ENCODE assay signal across 9 cellular contexts in the genomic region with DNA sequence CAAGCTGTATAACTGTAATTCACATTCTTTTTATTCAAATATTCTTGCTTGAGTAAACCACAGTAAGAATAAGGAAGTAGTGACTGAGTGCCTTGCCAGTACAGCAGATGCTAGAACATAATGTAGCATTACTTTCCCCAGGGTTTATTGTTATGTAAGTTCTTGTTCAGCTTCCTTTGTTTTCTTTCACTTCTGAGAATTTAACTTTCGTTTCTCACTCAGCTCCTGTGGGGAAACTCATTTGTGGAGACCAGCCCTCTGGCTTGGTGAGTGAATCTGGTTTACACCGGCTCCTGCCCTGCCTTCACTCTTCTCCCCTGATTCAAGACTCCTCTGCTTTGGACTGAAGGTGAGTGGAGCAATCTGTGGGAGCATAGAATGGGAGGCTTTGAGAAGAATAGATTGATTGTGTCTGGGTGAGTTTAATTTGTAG. TPM values are rescaled to one million over a fixed set of nuclear protein-coding genes. Genes with fewer than 3 reads are reported as not detected.
DNase-seq lines count a peak whose midpoint lies in the region; ATAC-seq, FAIRE-seq and TF ChIP-seq lines count a peak whose summit lies in the region.
"Had no signal": no experiment of that assay in that cellular context is flagged by ENCODE, and none has a peak within 500 bp of the region (broad histone marks: within the 10 kb centered on the region; RNA-seq: fewer than 3 reads in every experiment).

A gene with protein sequence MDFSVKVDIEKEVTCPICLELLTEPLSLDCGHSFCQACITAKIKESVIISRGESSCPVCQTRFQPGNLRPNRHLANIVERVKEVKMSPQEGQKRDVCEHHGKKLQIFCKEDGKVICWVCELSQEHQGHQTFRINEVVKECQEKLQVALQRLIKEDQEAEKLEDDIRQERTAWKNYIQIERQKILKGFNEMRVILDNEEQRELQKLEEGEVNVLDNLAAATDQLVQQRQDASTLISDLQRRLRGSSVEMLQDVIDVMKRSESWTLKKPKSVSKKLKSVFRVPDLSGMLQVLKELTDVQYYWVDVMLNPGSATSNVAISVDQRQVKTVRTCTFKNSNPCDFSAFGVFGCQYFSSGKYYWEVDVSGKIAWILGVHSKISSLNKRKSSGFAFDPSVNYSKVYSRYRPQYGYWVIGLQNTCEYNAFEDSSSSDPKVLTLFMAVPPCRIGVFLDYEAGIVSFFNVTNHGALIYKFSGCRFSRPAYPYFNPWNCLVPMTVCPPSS (plus strand): TSS at position 240 of the 433 bp plus-strand sequence. CDS start 6,443 bp downstream, outside the sequence.

- no peak for TF ChIP-seq CTCF in liver (IDR thresholded peaks at IDR 0.05; ENCODE audit: low read depth, low read length, missing input control)
- TF ChIP-seq CTCF in HepG2 (CRISPR knock-in tag; IDR thresholded peaks at IDR 0.05), result no peak
- no peak for TF ChIP-seq CTCF in brain (conservative IDR thresholded peaks at IDR 0.05)

- peak within 1 kb of the TSS; percentile 88 for H3K27ac Mint-ChIP-seq in T-helper 1 cell treated with Interleukin-12 subunit alpha and Interleukin-12 subunit beta and Interleukin-4 antibody, amounts not matched to agents 30 μg/mL and 1 μg/mL, for 36 hours
- H3K27ac Mint-ChIP-seq in brain, result peak within 1 kb of the TSS; percentile 81 to 97 (median 95)

- no peak for TF ChIP-seq EP300 in HepG2 (IDR thresholded peaks at IDR 0.05; ENCODE audit: low read depth in 2 of 2, low read length in 2 of 2)
- TF ChIP-seq EP300 in HepG2 (CRISPR knock-in tag; IDR thresholded peaks at IDR 0.05; ENCODE audit: borderline replicate concordance), result no peak

- POLR2A ChIA-PET in HepG2 (lab: Yijun Ruan, JAX), result no interaction called here

- H3K4me1 ChIP-seq in liver (ENCODE audit: control insufficient read depth in 4 of 4, insufficient read depth in 4 of 4, low read length in 3 of 4) (peaks cover 0 to 6% (median 3%) of the 10 kb centered on the region in 4 donors), HepG2 (ENCODE audit: insufficient read depth, low read length) (no peaks in the 10 kb centered on the region), iPS-15b (ENCODE audit: control insufficient read depth, insufficient read depth, low read length) (peaks cover 5% of the 10 kb centered on the region), skeletal muscle tissue (ENCODE audit: control insufficient read depth in 3 of 3, insufficient read depth in 3 of 3, low read length in 3 of 3) (peaks cover 0 to 7% (median 2%) of the 10 kb centered on the region in 3 donors)

- peak within 1 kb of the TSS; percentile 92 for H3K4me3 Mint-ChIP-seq in T-helper 1 cell treated with Interleukin-12 subunit alpha and Interleukin-12 subunit beta and Interleukin-4 antibody, amounts not matched to agents 30 μg/mL and 1 μg/mL, for 36 hours
- H3K4me3 Mint-ChIP-seq in brain, result peak within 1 kb of the TSS; percentile 44 to 90 (median 78)

- peak within 1 kb of the TSS; percentile 30 to 48 for H3K9ac ChIP-seq in liver (ENCODE audit: low read depth in 1 of 2, low read length in 2 of 2)
- no peak within 1 kb of the TSS for H3K9ac ChIP-seq in HepG2 (ENCODE audit: insufficient read depth, low read depth, low read length)
- no peak within 1 kb of the TSS for H3K9ac ChIP-seq in iPS-15b (ENCODE audit: low read depth, low read length)
- peak within 1 kb of the TSS; percentile 52 to 60 (median 52) for H3K9ac ChIP-seq in skeletal muscle tissue (ENCODE audit: low read depth in 1 of 3, low read length in 3 of 3)

- H3K36me3 Mint-ChIP-seq in T-helper 1 cell treated with Interleukin-12 subunit alpha and Interleukin-12 subunit beta and Interleukin-4 antibody, amounts not matched to agents 30 μg/mL and 1 μg/mL, for 36 hours (ENCODE audit: low read depth), result peaks cover 36% of the 10 kb centered on the region
- H3K36me3 Mint-ChIP-seq in brain, result no peaks in the 10 kb centered on the region

- no peaks in the 10 kb centered on the region for H3K27me3 Mint-ChIP-seq in T-helper 1 cell treated with Interleukin-12 subunit alpha and Interleukin-12 subunit beta and Interleukin-4 antibody, amounts not matched to agents 30 μg/mL and 1 μg/mL, for 36 hours (ENCODE audit: low read depth)
- H3K27me3 Mint-ChIP-seq in brain, result peaks cover 2% of the 10 kb centered on the region

- H3K79me2 ChIP-seq in HepG2 (ENCODE audit: insufficient read depth, low read length), result no peaks in the 10 kb centered on the region

- no peak within 1 kb of the TSS; the same call in 1 of the 2 replicates for H3K4me2 ChIP-seq in HepG2 (ENCODE audit: low read depth, low read length)

- TF ChIP-seq RAD21 in liver (IDR thresholded peaks at IDR 0.05) (peak in 1 of 2 donors; percentile 14), HepG2 (CRISPR knock-in tag; IDR thresholded peaks at IDR 0.05) (no peak)

- BruUV-seq in HepG2 (replicated peaks; lab: Mats Ljungman, UMichigan), result no TSS peak

- H2AFZ ChIP-seq in HepG2 (ENCODE audit: low read length), result no peak within 1 kb of the TSS

- H3K27ac ChIP-seq in liver (ENCODE audit: low read depth in 1 of 2, low read length in 2 of 2), result peak within 1 kb of the TSS; percentile 71 to 76
- H3K27ac ChIP-seq in HepG2 (ENCODE audit: extremely low read length, insufficient read depth, low read length), result no peak within 1 kb of the TSS
- peak within 1 kb of the TSS; percentile 83 for H3K27ac ChIP-seq in skeletal muscle tissue (ENCODE audit: low read depth, low read length)
- H3K27ac ChIP-seq: C4-2B had no signal

- H3K36me3 ChIP-seq in liver (ENCODE audit: control insufficient read depth in 4 of 4, insufficient read depth in 3 of 4, low read depth in 1 of 4, low read length in 3 of 4), result no peaks in the 10 kb centered on the region
- H3K36me3 ChIP-seq in HepG2 (replicated peaks in 1 of 2; ENCODE audit: control insufficient read depth in 1 of 2, insufficient read depth in 2 of 2, low read length in 2 of 2), result no peaks in the 10 kb centered on the region
- no peaks in the 10 kb centered on the region for H3K36me3 ChIP-seq in iPS-15b (ENCODE audit: control insufficient read depth, insufficient read depth, low read length)
- H3K36me3 ChIP-seq in skeletal muscle tissue (ENCODE audit: control insufficient read depth in 3 of 3, insufficient read depth in 3 of 3, low read length in 3 of 3), result no peaks in the 10 kb centered on the region

- no peaks in the 10 kb centered on the region for H3K9me3 Mint-ChIP-seq in T-helper 1 cell treated with Interleukin-12 subunit alpha and Interleukin-12 subunit beta and Interleukin-4 antibody, amounts not matched to agents 30 μg/mL and 1 μg/mL, for 36 hours
- H3K9me3 Mint-ChIP-seq in brain, result peaks cover 0 to 8% (median 0%) of the 10 kb centered on the region in 5 experiments

- under 1% methylated on average over 2 of the region's 2 CpGs for WGBS in liver
- WGBS in HepG2 (ENCODE audit: low lambda C conversion rate), result 43% methylated on average over 2 of the region's 2 CpGs

- in situ Hi-C loops in HepG2 (cut with HindIII; ENCODE audit: extremely low pct_ligation_motif_present, low pct_unique_long_range_greater_than_20kb), result loop anchor here (10.0 kb wide), 1 partner anchor 115 kb away; a partner anchor contains a TSS

- TF ChIP-seq POLR2A in HepG2 (IDR thresholded peaks at IDR 0.05; ENCODE audit: insufficient read depth in 1 of 2, low read depth in 2 of 2, low read length in 2 of 2), result no peak

- H4K20me1 ChIP-seq in HepG2 (ENCODE audit: insufficient read depth, low read length), result no peaks in the 10 kb centered on the region

- peaks cover 41% of the 10 kb centered on the region for H3K4me1 Mint-ChIP-seq in T-helper 1 cell treated with Interleukin-12 subunit alpha and Interleukin-12 subunit beta and Interleukin-4 antibody, amounts not matched to agents 30 μg/mL and 1 μg/mL, for 36 hours (ENCODE audit: low read depth)
- H3K4me1 Mint-ChIP-seq in brain, result peaks cover 39% of the 10 kb centered on the region

- peak within 1 kb of the TSS; percentile 27 to 39 (median 30) for H3K4me3 ChIP-seq in liver (ENCODE audit: low read depth in 1 of 3, low read length in 3 of 3)
- no peak within 1 kb of the TSS for H3K4me3 ChIP-seq in HepG2 (replicated peaks in 1 of 3; ENCODE audit: insufficient read depth in 1 of 3, low read depth in 2 of 3, low read length in 3 of 3)
- peak within 1 kb of the TSS; percentile 27 for H3K4me3 ChIP-seq in iPS-15b (ENCODE audit: low read depth, low read length)
- peak within 1 kb of the TSS; percentile 62 to 64 (median 63) for H3K4me3 ChIP-seq in skeletal muscle tissue (ENCODE audit: low read length in 3 of 3)

- H3K9me3 ChIP-seq in liver (ENCODE audit: control insufficient read depth in 4 of 4, low read length in 3 of 4) (no peaks in the 10 kb centered on the region), HepG2 (ENCODE audit: low read length) (no peaks in the 10 kb centered on the region), iPS-15b (ENCODE audit: control insufficient read depth, insufficient read depth, low read length) (no peaks in the 10 kb centered on the region), skeletal muscle tissue (ENCODE audit: control insufficient read depth in 3 of 3, low read length in 3 of 3) (no peaks in the 10 kb centered on the region)

- no peak for DNase-seq in HepG2 (ENCODE audit: low spot score)
- no peak for DNase-seq in cortex of kidney (lab: John Stamatoyannopoulos, UW)

- CTCF ChIA-PET in HepG2 (lab: Yijun Ruan, JAX; ENCODE audit: low intra/inter-chr PET ratio, low total read pairs), result no interaction called here

- ATAC-seq in HepG2, result no peak
- ATAC-seq in HG03139 (IDR thresholded peaks at IDR 0.05; ENCODE audit: unreplicated experiment), result peak; percentile 75

- FAIRE-seq in HepG2 (lab: Jason Lieb, UNC), result no peak

- H3K27me3 ChIP-seq in liver (ENCODE audit: control insufficient read depth in 4 of 4, insufficient read depth in 4 of 4, low read length in 3 of 4) (no peaks in the 10 kb centered on the region), HepG2 (ENCODE audit: control insufficient read depth in 1 of 2, insufficient read depth in 2 of 2, low read length in 2 of 2) (no peaks in the 10 kb centered on the region; a peak in 1 of 5 replicates), iPS-15b (ENCODE audit: control insufficient read depth, insufficient read depth, low read length) (no peaks in the 10 kb centered on the region), skeletal muscle tissue (ENCODE audit: control insufficient read depth in 3 of 3, insufficient read depth in 3 of 3, low read length in 3 of 3) (no peaks in the 10 kb centered on the region)

- intact Hi-C loops in HepG2 (cut with micrococcal nuclease; ENCODE audit: unreplicated experiment), result no loop called here

RNA-seq across cellular contexts. Expression of the gene that starts here (rescaled TPM):
- total RNA-seq in liver, result 10 to 100 TPM; 11.5 to 21.6 TPM
- 1 to 10 TPM; 3.6 to 7.6 TPM for polyA plus RNA-seq in liver
- total RNA-seq in HepG2 (2016; rRNA removed; fragmentation: Illumina TruSeq; extraction: Trizol), result 2.2 and 2.4 TPM in 2 replicates
- total RNA-seq in HepG2 (2016; cell fraction: cytosol; rRNA removed; fragmentation: Illumina TruSeq; extraction: Trizol; ENCODE audit: low read depth), result 0.18 TPM in 1 of 2 replicates, not detected in the other
- total RNA-seq in HepG2 (2016; cell fraction: insoluble cytoplasmic fraction; rRNA removed; fragmentation: Illumina TruSeq; extraction: Trizol), result 2.5 and 2.9 TPM in 2 replicates
- total RNA-seq in HepG2 (2016; cell fraction: membrane; rRNA removed; fragmentation: Illumina TruSeq; extraction: Trizol), result 0.43 and 0.59 TPM in 2 replicates
- 2.6 and 3.7 TPM in 2 replicates for total RNA-seq in HepG2 (2016; cell fraction: nucleus; rRNA removed; fragmentation: Illumina TruSeq; extraction: Trizol)
- 3.2 and 3.4 TPM in 2 replicates for polyA plus RNA-seq in HepG2 (2011; rRNA removed)
- polyA plus RNA-seq in HepG2 (2011; cell fraction: cytosol; rRNA removed), result 0.63 and 1.5 TPM in 2 replicates
- 4.6 and 7.1 TPM in 2 replicates for polyA plus RNA-seq in HepG2 (2011; cell fraction: nucleus; rRNA removed)
- polyA plus RNA-seq in HepG2 (2012), result 1.5 and 4.6 TPM in 2 replicates
- 0.10 and 0.29 TPM in 2 replicates for polyA plus RNA-seq in HepG2 (2016; cell fraction: cytosol; fragmentation: Illumina TruSeq; extraction: Trizol; ENCODE audit: low read depth)
- 1.6 and 2.4 TPM in 2 replicates for polyA plus RNA-seq in HepG2 (2016; cell fraction: insoluble cytoplasmic fraction; fragmentation: Illumina TruSeq; extraction: Trizol; ENCODE audit: low read depth)
- 0.16 and 0.17 TPM in 2 replicates for polyA plus RNA-seq in HepG2 (2016; cell fraction: membrane; fragmentation: Illumina TruSeq; extraction: Trizol; ENCODE audit: low read depth)
- polyA plus RNA-seq in HepG2 (2016; cell fraction: nucleus; fragmentation: Illumina TruSeq; extraction: Trizol; ENCODE audit: insufficient read depth, low read depth), result 4.4 and 5.1 TPM in 2 replicates
- 0.37 and 2.1 TPM in 2 replicates for polyA minus RNA-seq in HepG2 (2011; rRNA and poly(A)+ RNA removed; ENCODE audit: low replicate concordance)
- polyA minus RNA-seq in HepG2 (2011; cell fraction: cytosol; rRNA and poly(A)+ RNA removed), result 0.70 and 0.99 TPM in 2 replicates
- 3.3 and 7.7 TPM in 2 replicates for polyA minus RNA-seq in HepG2 (2011; cell fraction: nucleus; rRNA and poly(A)+ RNA removed)
- 4.5 TPM for polyA plus RNA-seq in brain (ENCODE audit: insufficient read depth, low read depth, low replicate concordance)
- 13.0 TPM for total RNA-seq in skeletal muscle tissue

Comparison
In these comparisons a context has a peak if more than half of its experiments do, and no peak if none do; other contexts are left out.
1. H3K4me3 ChIP-seq: peak in liver (3 of 3), iPS-15b (single experiment) and skeletal muscle tissue (3 of 3); none in HepG2 (0 of 3).
2. H3K9ac ChIP-seq: peak in liver (2 of 2) and skeletal muscle tissue (3 of 3); none in HepG2 (single experiment) and iPS-15b (single experiment).